ENCODE assay signal across 1 cellular context in genomic region chr19:36152886-36153525, GRCh38.
TF ChIP-seq lines count a peak whose summit lies in the region.

No MANE protein-coding gene starts in this region.

TF ChIP-seq in H1, 55 proteins besides CTCF, POLR2A, EP300 and RAD21:
- TF ChIP-seq CBX8 (IDR thresholded peaks at IDR 0.05; ENCODE audit: borderline replicate concordance, low read depth, low read length) (no peak), GABPA (IDR thresholded peaks at IDR 0.05; ENCODE audit: borderline replicate concordance, insufficient read depth, low read length) (no peak), HDAC2 (IDR thresholded peaks at IDR 0.05; ENCODE audit: borderline replicate concordance in 1 of 2, low read depth in 2 of 2, low read length in 2 of 2) (no peak), TEAD4 (IDR thresholded peaks at IDR 0.05; ENCODE audit: low read depth, low read length) (no peak), NANOG (IDR thresholded peaks at IDR 0.05; ENCODE audit: insufficient read depth, low read depth, low read length, poor library complexity, severe bottlenecking) (no peak), KDM5A (IDR thresholded peaks at IDR 0.05; ENCODE audit: low read length) (no peak), SIN3A (conservative IDR thresholded peaks at IDR 0.05 in 1 of 2, IDR thresholded peaks at IDR 0.05 in 1 of 2; ENCODE audit: low read depth in 1 of 2, low read length in 2 of 2) (no peak), FOSL1 (IDR thresholded peaks at IDR 0.05; ENCODE audit: insufficient read depth, low read depth, low read length) (no peak), TBP (IDR thresholded peaks at IDR 0.05; ENCODE audit: low read depth, low read length) (no peak), KDM4A (IDR thresholded peaks at IDR 0.05; ENCODE audit: low read depth, low read length, severe bottlenecking) (no peak), POU5F1 (IDR thresholded peaks at IDR 0.05; ENCODE audit: low read depth, low read length) (no peak)
- TF ChIP-seq, protein P1, sequence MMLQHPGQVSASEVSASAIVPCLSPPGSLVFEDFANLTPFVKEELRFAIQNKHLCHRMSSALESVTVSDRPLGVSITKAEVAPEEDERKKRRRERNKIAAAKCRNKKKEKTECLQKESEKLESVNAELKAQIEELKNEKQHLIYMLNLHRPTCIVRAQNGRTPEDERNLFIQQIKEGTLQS (IDR thresholded peaks at IDR 0.05; ENCODE audit: insufficient read depth, low read depth, low read length) = no peak
